In the genomic region with DNA sequence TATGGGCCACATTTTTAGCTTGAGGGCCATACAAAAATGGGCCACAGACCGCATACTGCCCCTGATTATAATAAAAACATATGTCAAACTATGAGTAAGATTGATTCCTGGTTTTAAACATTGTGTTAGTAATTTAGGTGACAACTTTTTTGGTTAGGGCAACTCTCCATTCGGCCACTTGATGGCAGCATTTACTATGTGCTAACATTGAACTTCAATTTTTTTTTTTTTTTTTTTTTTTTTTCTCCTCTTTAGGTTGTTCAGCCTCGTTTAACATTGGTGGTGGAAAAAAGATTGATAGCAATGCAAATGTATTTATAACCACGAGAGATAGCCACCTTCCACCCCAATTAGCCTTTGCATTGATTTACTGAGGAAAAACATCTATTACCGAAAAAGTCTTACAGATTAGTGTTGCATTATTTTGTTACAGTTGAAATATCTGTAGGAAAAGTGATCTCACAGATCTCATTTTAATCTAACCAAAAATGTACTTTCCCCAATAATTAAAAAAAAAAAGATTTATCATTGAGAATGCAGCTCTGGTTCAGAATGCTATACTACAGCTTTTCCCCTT, we compare ENCODE assay signal across 8 cellular contexts.
A peak's percentile ranks its signal among the peaks of the same experiment; 100 is the strongest.
DNase-seq lines count a peak whose midpoint lies in the region; ATAC-seq and TF ChIP-seq lines count a peak whose summit lies in the region.

No MANE protein-coding gene starts in this region.

- DNase-seq in NCI-H1436 (lab: John Stamatoyannopoulos, UW) (peak; percentile 69), NCI-H1436 treated with DMSO at 0.1 percent for 48 hours (lab: John Stamatoyannopoulos, UW) (no peak), NOMO-1 treated with DMSO at 0.1 percent for 48 hours (lab: John Stamatoyannopoulos, UW; ENCODE audit: unreplicated experiment) (peak; percentile 37), head of caudate nucleus (peak in 41 of 42 donors; percentile 6 to 87 (median 65)), retinal pigment epithelial cell (ENCODE audit: low read depth) (no peak)
- DNase-seq in activated gamma-delta T cell treated with anti-CD3 and anti-CD28 coated beads, Interleukin-2, amount 50 U/mL, for 16 hours (ENCODE audit: low read depth), result peak; percentile 10

- ATAC-seq in HG03565 (IDR thresholded peaks at IDR 0.05; ENCODE audit: unreplicated experiment) (peak; percentile 65), GM18505 (IDR thresholded peaks at IDR 0.05; ENCODE audit: unreplicated experiment) (no peak)

- no peak for TF ChIP-seq POLR2A in GM18505 (IDR thresholded peaks at IDR 0.05; ENCODE audit: borderline replicate concordance, extremely low read depth, insufficient read depth, insufficient read length)

- no peak overlapping the region for H3K4me3 ChIP-seq in retinal pigment epithelial cell (ENCODE audit: low read length)

- peak; percentile 82 for TF ChIP-seq CTCF in retinal pigment epithelial cell (conservative IDR thresholded peaks at IDR 0.05; ENCODE audit: low read depth, low read length)

- intact Hi-C loops in head of caudate nucleus (cut with DNase I), result no loop called here

Comparison
In these comparisons a context has a peak if more than half of its experiments do, and no peak if none do; other contexts are left out.
1. DNase-seq: peak in NCI-H1436 (single experiment), NOMO-1 treated with DMSO at 0.1 percent for 48 hours (single experiment), activated gamma-delta T cell treated with anti-CD3 and anti-CD28 coated beads, Interleukin-2, amount 50 U/mL, for 16 hours (single experiment) and head of caudate nucleus (41 of 42); none in NCI-H1436 treated with DMSO at 0.1 percent for 48 hours (single experiment) and retinal pigment epithelial cell (single experiment).